32 cellular contexts compared by ENCODE assay signal in the genomic region with DNA sequence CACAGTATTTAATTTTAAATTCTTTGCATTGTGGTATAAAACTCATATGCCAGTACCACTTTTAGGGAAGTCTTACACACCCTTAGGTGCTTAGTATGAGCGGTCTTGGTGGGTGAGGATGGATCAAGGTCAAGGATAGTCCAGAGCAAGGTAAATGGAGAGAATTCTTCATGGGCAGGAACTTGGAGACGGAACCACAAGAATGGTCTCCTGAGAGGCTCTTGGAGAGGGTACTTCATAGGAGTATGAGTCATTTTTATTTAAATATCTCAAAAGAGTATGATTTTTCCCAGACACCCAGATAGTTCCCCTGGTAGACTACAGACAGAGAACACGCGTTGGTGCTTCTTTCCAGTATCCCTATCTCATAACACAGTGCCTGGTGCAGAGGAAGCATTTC. TPM values are rescaled to one million over a fixed set of nuclear protein-coding genes. Genes with fewer than 3 reads are reported as not detected.
"Had no signal": no experiment of that assay in that cellular context is flagged by ENCODE, and none has a peak within 500 bp of the region (broad histone marks: within the 10 kb centered on the region; RNA-seq: fewer than 3 reads in every experiment).

No MANE protein-coding gene starts in this region.

- H3K4me3 ChIP-seq: PC-9 had no signal

- DNase-seq: activated CD4-positive, alpha-beta memory T cell treated with anti-CD3 and anti-CD28 coated beads, Interleukin-2, amount 10 ng/mL, durations not matched to agents 7 days and 5 days; activated CD4-positive, alpha-beta T cell treated with anti-CD3 and anti-CD28 coated beads for 1 hour; activated CD4-positive, alpha-beta T cell treated with anti-CD3 and anti-CD28 coated beads for 48 hours; activated CD4-positive, CD25-positive, alpha-beta regulatory T cell; activated CD8-positive, alpha-beta memory T cell treated with anti-CD3 and anti-CD28 coated beads for 24 hours; activated CD8-positive, alpha-beta memory T cell treated with anti-CD3 and anti-CD28 coated beads, Interleukin-2, amount 10 ng/mL, durations not matched to agents 7 days and 5 days; activated CD8-positive, alpha-beta memory T cell treated with anti-CD3 and anti-CD28 coated beads, Interleukin-2, amount 50 U/mL, for 48 hours; activated effector memory CD4-positive, alpha-beta T cell treated with Interleukin-2 at 50 U/mL for 16 hours; activated naive CD4-positive, alpha-beta T cell treated with anti-CD3 and anti-CD28 coated beads, Interleukin-2, amount 10 ng/mL, durations not matched to agents 7 days and 5 days; activated naive CD8-positive, alpha-beta T cell treated with anti-CD3 and anti-CD28 coated beads, Interleukin-2, amount 50 U/mL, for 24 hours; activated T-cell treated with anti-CD3 and anti-CD28 coated beads, Interleukin-2, amount 50 U/mL, for 48 hours; aorta; brain microvascular endothelial cell; Karpas-422; KBM-7; NCI-H1105; NCI-H1436; NCI-H1694; NCI-H1930; NCI-H2081 treated with DMSO at 0.1 percent for 48 hours; NCI-H2171; NCI-H510A; NCI-H526; NCI-H748 treated with DMSO at 0.1 percent for 48 hours; NK-92 treated with Interleukin-12 subunit alpha and Interleukin-12 subunit beta, amount 100 ng/mL, for 24 hours; PC-9; T1000; WERI-Rb-1 had no signal

- H3K27me3 ChIP-seq: brain microvascular endothelial cell had no signal

- H3K36me3 ChIP-seq: brain microvascular endothelial cell, WERI-Rb-1 had no signal

- H3K27ac ChIP-seq: brain microvascular endothelial cell, PC-9, RWPE1, WERI-Rb-1 had no signal

- ATAC-seq: activated CD8-positive, alpha-beta memory T cell treated with anti-CD3 and anti-CD28 coated beads, Interleukin-2, amount 10 ng/mL, durations not matched to agents 7 days and 5 days; activated naive CD8-positive, alpha-beta T cell treated with anti-CD3 and anti-CD28 coated beads, Interleukin-2, amount 50 U/mL, for 24 hours; Right ventricle myocardium inferior had no signal

RNA-seq across cellular contexts. Expression of a gene that starts 21.9 kb away (rescaled TPM):
- total RNA-seq: activated CD4-positive, alpha-beta memory T cell treated with anti-CD3 and anti-CD28 coated beads, Interleukin-2, amount 10 ng/mL, durations not matched to agents 7 days and 5 days; activated CD8-positive, alpha-beta memory T cell treated with anti-CD3 and anti-CD28 coated beads, Interleukin-2, amount 10 ng/mL, durations not matched to agents 7 days and 5 days; T-helper 1 cell treated with Interleukin-12 subunit alpha and Interleukin-12 subunit beta and Interleukin-4 antibody, amounts not matched to agents 30 ng/mL and 1 ng/mL, for 36 hours; T-helper 2 cell treated with Interferon-gamma antibody and Interleukin-4, amounts not matched to agents 100 ng/mL and 5 ng/mL, for 36 hours had no signal
